Comparison of ENCODE assay signal across 8 cellular contexts in genomic region chr2:68837164-68837860, GRCh38. TPM values are rescaled to one million over a fixed set of nuclear protein-coding genes. Genes with fewer than 3 reads are reported as not detected.
A peak's percentile ranks its signal among the peaks of the same experiment; 100 is the strongest.
DNase-seq lines count a peak whose midpoint lies in the region; ATAC-seq, FAIRE-seq and TF ChIP-seq lines count a peak whose summit lies in the region.

No MANE protein-coding gene starts in this region.

- H3K79me2 ChIP-seq in smooth muscle cell (ENCODE audit: low read depth): no peaks in the 10 kb centered on the region

- H3K4me3 ChIP-seq in NT2/D1 (ENCODE audit: insufficient read length, low read depth) (no peak overlapping the region), smooth muscle cell (no peak overlapping the region)

- no peak overlapping the region for H3K9ac ChIP-seq in NT2/D1 (ENCODE audit: insufficient read length, low read depth)
- H3K9ac ChIP-seq in smooth muscle cell (ENCODE audit: low read depth): no peak overlapping the region

- no peak overlapping the region for H3K4me2 ChIP-seq in smooth muscle cell

- peak; percentile 89 for FAIRE-seq in GM19239 (lab: Jason Lieb, UNC)

- H3K4me1 ChIP-seq in NT2/D1 (ENCODE audit: insufficient read depth, insufficient read length): no peaks in the 10 kb centered on the region
- H3K4me1 ChIP-seq in smooth muscle cell (ENCODE audit: low read depth): no peaks in the 10 kb centered on the region

- no peaks in the 10 kb centered on the region for H4K20me1 ChIP-seq in smooth muscle cell (ENCODE audit: low read depth)

- peak; percentile 74 for TF ChIP-seq CTCF in smooth muscle cell (IDR thresholded peaks at IDR 0.05; ENCODE audit: borderline replicate concordance, insufficient read depth, poor library complexity, severe bottlenecking)

- H3K36me3 ChIP-seq in NT2/D1 (ENCODE audit: insufficient read depth, insufficient read length, low read length) (no peaks in the 10 kb centered on the region), smooth muscle cell (ENCODE audit: low read depth) (no peaks in the 10 kb centered on the region)

- H3F3A ChIP-seq in smooth muscle cell (ENCODE audit: low read depth): no peaks in the 10 kb centered on the region

- peak; percentile 29 for DNase-seq in GM19239 (ENCODE audit: insufficient read length, low spot score)
- peak; percentile 57 for DNase-seq in NT2/D1 (ENCODE audit: low read depth, low spot score)
- peak; percentile 37 to 61 for DNase-seq in activated T-helper 1 cell treated with anti-CD3 and anti-CD28 coated beads, Interleukin-2, amount 50 U/mL, for 16 hours (ENCODE audit: low read depth in 1 of 2, low spot score in 1 of 2)
- peak in 32 of 42 donors; percentile 17 to 76 (median 38) for DNase-seq in head of caudate nucleus
- no peak for DNase-seq in smooth muscle cell (lab: John Stamatoyannopoulos, UW; ENCODE audit: unreplicated experiment)
- DNase-seq in NCI-H526 treated with DMSO at 0.1 percent for 48 hours (lab: John Stamatoyannopoulos, UW): no peak
- no peak for DNase-seq in kidney glomerular epithelial cell (lab: John Stamatoyannopoulos, UW)

- intact Hi-C loops in head of caudate nucleus (cut with DNase I): loop anchor here (10.0 kb wide), 1 partner anchor 83 kb away; no protein-coding TSS in a partner anchor

- H3K27me3 ChIP-seq in NT2/D1 (ENCODE audit: insufficient read depth, insufficient read length) (no peaks in the 10 kb centered on the region), smooth muscle cell (ENCODE audit: low read depth) (no peaks in the 10 kb centered on the region)

- no peak overlapping the region for H3K27ac ChIP-seq in smooth muscle cell (ENCODE audit: low read depth)

- no peak for ATAC-seq in HG03095 (IDR thresholded peaks at IDR 0.05; ENCODE audit: unreplicated experiment)

- no peak overlapping the region for H2AFZ ChIP-seq in smooth muscle cell (ENCODE audit: low read depth)

- 64% methylated on average over 15 of the region's 15 CpGs for WGBS in smooth muscle cell (ENCODE audit: low lambda C conversion rate)

- H3K9me3 ChIP-seq in NT2/D1 (ENCODE audit: insufficient read depth, low read length) (peaks cover 11% of the 10 kb centered on the region; the same call in 1 of the 2 replicates), smooth muscle cell (replicated peaks; ENCODE audit: low read depth) (no peaks in the 10 kb centered on the region)

RNA-seq across cellular contexts. Expression of gene BMP10, which starts 33.9 kb away (rescaled TPM):
- 0.22 TPM in 1 of 2 replicates, not detected in the other for total RNA-seq in smooth muscle cell
- not detected in 2 replicates for polyA plus RNA-seq in smooth muscle cell

Comparison
In these comparisons a context has a peak if more than half of its experiments do, and no peak if none do; other contexts are left out.
1. DNase-seq: peak in GM19239 (single experiment), NT2/D1 (single experiment), activated T-helper 1 cell treated with anti-CD3 and anti-CD28 coated beads, Interleukin-2, amount 50 U/mL, for 16 hours (2 of 2) and head of caudate nucleus (32 of 42); none in smooth muscle cell (single experiment), NCI-H526 treated with DMSO at 0.1 percent for 48 hours (single experiment) and kidney glomerular epithelial cell (single experiment).